Comparison of ENCODE assay signal across 8 cellular contexts in genomic region chr11:44611687-44612437, GRCh38. TPM values are rescaled to one million over a fixed set of nuclear protein-coding genes. Genes with fewer than 3 reads are reported as not detected.
DNase-seq lines count a peak whose midpoint lies in the region; ATAC-seq and TF ChIP-seq lines count a peak whose summit lies in the region.

No MANE protein-coding gene starts in this region.

- TF ChIP-seq CTCF in GM13976 (IDR thresholded peaks at IDR 0.05; ENCODE audit: borderline replicate concordance, control extremely low read depth, extremely low read depth, insufficient read depth, missing control alignments) (no peak), activated B cell treated with CpG ODN at 0.5 μM for 24 hours (IDR thresholded peaks at IDR 0.05) (no peak), type B pancreatic cell (conservative IDR thresholded peaks at IDR 0.05) (no peak)

- intact Hi-C loops in activated B cell treated with CpG ODN at 0.5 μM for 24 hours (cut with micrococcal nuclease) = loop anchor here (1.0 to 5.0 kb wide), 4 partner anchors 15 to 535 kb away; partner anchors contain the start of gene PRDM11

- in situ Hi-C loops in GM13976 (cut with MboI; ENCODE audit: low sequenced_read_pairs, unreplicated experiment) = no loop called here

- H3K9me3 Mint-ChIP-seq in activated B cell treated with CpG ODN at 0.5 μM for 24 hours = no peaks in the 10 kb centered on the region
- H3K9me3 Mint-ChIP-seq in effector memory CD8-positive, alpha-beta T cell = no peaks in the 10 kb centered on the region
- H3K9me3 Mint-ChIP-seq in stimulated activated naive CD8-positive, alpha-beta T cell treated with anti-CD3 and anti-CD28 coated beads, Interleukin-15, Interleukin-2, amounts not matched to agents 100 ng/mL and 50 ng/mL, for 24 hours = no peaks in the 10 kb centered on the region
- H3K9me3 Mint-ChIP-seq in type B pancreatic cell = no peaks in the 10 kb centered on the region

- peak overlapping the region; percentile 97 for H3K27ac Mint-ChIP-seq in activated B cell treated with CpG ODN at 0.5 μM for 24 hours
- peak overlapping the region; percentile 92 to 94 for H3K27ac Mint-ChIP-seq in effector memory CD8-positive, alpha-beta T cell
- H3K27ac Mint-ChIP-seq in stimulated activated naive CD8-positive, alpha-beta T cell treated with anti-CD3 and anti-CD28 coated beads, Interleukin-15, Interleukin-2, amounts not matched to agents 100 ng/mL and 50 ng/mL, for 24 hours = peak overlapping the region; percentile 91
- H3K27ac Mint-ChIP-seq in type B pancreatic cell = no peak overlapping the region

- H3K27me3 Mint-ChIP-seq in activated B cell treated with CpG ODN at 0.5 μM for 24 hours (no peaks in the 10 kb centered on the region), type B pancreatic cell (no peaks in the 10 kb centered on the region)
- no peaks in the 10 kb centered on the region for H3K27me3 Mint-ChIP-seq in effector memory CD8-positive, alpha-beta T cell
- no peaks in the 10 kb centered on the region for H3K27me3 Mint-ChIP-seq in stimulated activated naive CD8-positive, alpha-beta T cell treated with anti-CD3 and anti-CD28 coated beads, Interleukin-15, Interleukin-2, amounts not matched to agents 100 ng/mL and 50 ng/mL, for 24 hours

- peak; percentile 73 for DNase-seq in GM13976 (ENCODE audit: low spot score)
- DNase-seq in activated B cell treated with CpG ODN at 0.5 μM for 24 hours = peak; percentile 67
- DNase-seq in effector memory CD8-positive, alpha-beta T cell = peak; percentile 62 to 76 (median 74)
- no peak for DNase-seq in DMS153 treated with DMSO at 0.1 percent for 48 hours (lab: John Stamatoyannopoulos, UW; ENCODE audit: unreplicated experiment)
- no peak for DNase-seq in type B pancreatic cell (ENCODE audit: extremely low spot score, unreplicated experiment)

- peaks cover 100% of the 10 kb centered on the region for H3K4me1 Mint-ChIP-seq in activated B cell treated with CpG ODN at 0.5 μM for 24 hours
- peaks cover 63 to 65% of the 10 kb centered on the region in 2 donors for H3K4me1 Mint-ChIP-seq in effector memory CD8-positive, alpha-beta T cell (ENCODE audit: low read depth in 2 of 2)
- peaks cover 92% of the 10 kb centered on the region for H3K4me1 Mint-ChIP-seq in stimulated activated naive CD8-positive, alpha-beta T cell treated with anti-CD3 and anti-CD28 coated beads, Interleukin-15, Interleukin-2, amounts not matched to agents 100 ng/mL and 50 ng/mL, for 24 hours (ENCODE audit: low read depth)
- peaks cover 19% of the 10 kb centered on the region for H3K4me1 Mint-ChIP-seq in type B pancreatic cell (ENCODE audit: unreplicated experiment)

- H3K36me3 Mint-ChIP-seq in activated B cell treated with CpG ODN at 0.5 μM for 24 hours (ENCODE audit: low read depth) = peaks cover 84% of the 10 kb centered on the region
- H3K36me3 Mint-ChIP-seq in effector memory CD8-positive, alpha-beta T cell (ENCODE audit: insufficient read depth) = peaks cover 34% of the 10 kb centered on the region
- peaks cover 83% of the 10 kb centered on the region for H3K36me3 Mint-ChIP-seq in stimulated activated naive CD8-positive, alpha-beta T cell treated with anti-CD3 and anti-CD28 coated beads, Interleukin-15, Interleukin-2, amounts not matched to agents 100 ng/mL and 50 ng/mL, for 24 hours (ENCODE audit: low read depth)
- no peaks in the 10 kb centered on the region for H3K36me3 Mint-ChIP-seq in type B pancreatic cell

- CTCF ChIA-PET in activated B cell treated with CpG ODN at 0.5 μM for 24 hours (lab: Charles Lee) = interaction anchor here (0.9 to 16.7 kb wide), 10 partner anchors 9 to 492 kb away, joined by 3 to 398 read pairs (median 12); partner anchors contain the start of gene CD82

- ATAC-seq in HG02623 (IDR thresholded peaks at IDR 0.05; ENCODE audit: unreplicated experiment) = peak; percentile 44
- ATAC-seq in activated B cell treated with CpG ODN at 0.5 μM for 24 hours (ENCODE audit: low read depth) = peak; percentile 44
- ATAC-seq in effector memory CD8-positive, alpha-beta T cell (replicated peaks) = peak; percentile 79
- no peak for ATAC-seq in HG03439 (IDR thresholded peaks at IDR 0.05; ENCODE audit: unreplicated experiment)

- POLR2A ChIA-PET in activated B cell treated with CpG ODN at 0.5 μM for 24 hours (lab: Charles Lee) = interaction anchor here (0.5 to 7.9 kb wide), 15 partner anchors 10 to 519 kb away, joined by 3 to 465 read pairs (median 6); partner anchors contain the start of genes CD82 and TSPAN18

- H3K4me3 Mint-ChIP-seq in activated B cell treated with CpG ODN at 0.5 μM for 24 hours (peak overlapping the region; percentile 26), type B pancreatic cell (no peak overlapping the region)
- peak overlapping the region; percentile 54 to 70 for H3K4me3 Mint-ChIP-seq in effector memory CD8-positive, alpha-beta T cell
- H3K4me3 Mint-ChIP-seq in stimulated activated naive CD8-positive, alpha-beta T cell treated with anti-CD3 and anti-CD28 coated beads, Interleukin-15, Interleukin-2, amounts not matched to agents 100 ng/mL and 50 ng/mL, for 24 hours = no peak overlapping the region

RNA-seq across cellular contexts. Expression of gene CD82, which starts 46.4 kb away (rescaled TPM):
- total RNA-seq in activated B cell treated with CpG ODN at 0.5 μM for 24 hours (728 and 770 TPM in 2 replicates), type B pancreatic cell (ENCODE audit: low replicate concordance) (80.3 and 82.1 TPM in 2 replicates)

Comparison
In these comparisons a context has a peak if more than half of its experiments do, and no peak if none do; other contexts are left out.
1. DNase-seq: peak in GM13976 (single experiment), activated B cell treated with CpG ODN at 0.5 μM for 24 hours (single experiment) and effector memory CD8-positive, alpha-beta T cell (3 of 3); none in DMS153 treated with DMSO at 0.1 percent for 48 hours (single experiment) and type B pancreatic cell (single experiment).
2. H3K4me3 Mint-ChIP-seq: peak in activated B cell treated with CpG ODN at 0.5 μM for 24 hours (single experiment) and effector memory CD8-positive, alpha-beta T cell (2 of 2); none in stimulated activated naive CD8-positive, alpha-beta T cell treated with anti-CD3 and anti-CD28 coated beads, Interleukin-15, Interleukin-2, amounts not matched to agents 100 ng/mL and 50 ng/mL, for 24 hours (single experiment) and type B pancreatic cell (single experiment).